In the genomic region with DNA sequence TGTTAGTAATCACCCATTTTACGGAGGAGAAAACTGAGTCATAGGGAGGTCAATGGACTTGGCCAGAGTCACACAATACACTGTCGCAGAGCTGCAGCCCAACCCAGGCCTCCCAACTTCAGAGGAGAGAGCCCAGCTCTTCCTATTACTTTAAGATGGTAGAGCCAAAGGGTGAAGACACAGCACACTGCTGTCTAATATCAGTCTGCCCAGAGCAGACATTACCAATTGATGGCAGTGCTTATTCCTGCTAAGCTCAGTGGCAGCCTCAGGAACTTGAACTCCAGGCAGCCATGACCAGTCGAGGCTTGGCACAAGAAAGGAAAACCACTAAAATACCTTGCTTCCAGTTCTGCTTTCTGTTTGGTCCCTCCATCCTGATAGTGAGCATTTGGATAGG, we compare ENCODE assay signal across 14 cellular contexts. TPM values are rescaled to one million over a fixed set of nuclear protein-coding genes. Genes with fewer than 3 reads are reported as not detected.
A peak's percentile ranks its signal among the peaks of the same experiment; 100 is the strongest.
DNase-seq lines count a peak whose midpoint lies in the region; ATAC-seq and TF ChIP-seq lines count a peak whose summit lies in the region.
"Had no signal": no experiment of that assay in that cellular context is flagged by ENCODE, and none has a peak within 500 bp of the region (broad histone marks: within the 10 kb centered on the region; RNA-seq: fewer than 3 reads in every experiment).

No MANE protein-coding gene starts in this region.

- H3K36me3 Mint-ChIP-seq in endothelial cell (ENCODE audit: low read depth, unreplicated experiment) = peaks cover 32% of the 10 kb centered on the region

- peaks cover 15% of the 10 kb centered on the region for H3K27me3 Mint-ChIP-seq in endothelial cell (ENCODE audit: unreplicated experiment)

- peak overlapping the region; percentile 76 for H3K4me3 Mint-ChIP-seq in endothelial cell (ENCODE audit: unreplicated experiment)
- H3K4me3 Mint-ChIP-seq: T-helper 1 cell treated with Interleukin-12 subunit alpha and Interleukin-12 subunit beta and Interleukin-4 antibody, amounts not matched to agents 30 μg/mL and 1 μg/mL, for 36 hours had no signal

- TF ChIP-seq CTCF in endothelial cell (IDR thresholded peaks at IDR 0.05; ENCODE audit: unreplicated experiment) = no peak

- peak overlapping the region; percentile 12 for H3K27ac Mint-ChIP-seq in endothelial cell (ENCODE audit: unreplicated experiment)
- H3K27ac Mint-ChIP-seq: T-helper 1 cell treated with Interleukin-12 subunit alpha and Interleukin-12 subunit beta and Interleukin-4 antibody, amounts not matched to agents 30 μg/mL and 1 μg/mL, for 36 hours had no signal

- H3K4me1 Mint-ChIP-seq in endothelial cell (ENCODE audit: unreplicated experiment) = peaks cover 9% of the 10 kb centered on the region

- DNase-seq in MV-4-11 (lab: John Stamatoyannopoulos, UW) (peak; percentile 44), endothelial cell (ENCODE audit: low spot score) (no peak)
- DNase-seq: AML-193, GOT3, NCI-H1092 treated with DMSO at 0.1 percent for 48 hours, NCI-H146, NCI-H2029 treated with DMSO at 0.1 percent for 48 hours, NCI-H2171, NCI-H526, PC-9, SJCRH30 had no signal

- no peak for ATAC-seq in activated CD4-positive, CD25-positive, alpha-beta regulatory T cell treated with anti-CD3 and anti-CD28 coated beads, Interleukin-2, amount 50 U/mL, for 24 hours
- no peak for ATAC-seq in HG03354 (IDR thresholded peaks at IDR 0.05; ENCODE audit: poor library complexity, severe bottlenecking, unreplicated experiment)

- no peaks in the 10 kb centered on the region for H3K9me3 Mint-ChIP-seq in endothelial cell (ENCODE audit: unreplicated experiment)
- H3K9me3 Mint-ChIP-seq: T-helper 1 cell treated with Interleukin-12 subunit alpha and Interleukin-12 subunit beta and Interleukin-4 antibody, amounts not matched to agents 30 μg/mL and 1 μg/mL, for 36 hours had no signal

RNA-seq across cellular contexts. Expression of gene TMEM150B, which starts 18.4 kb away (rescaled TPM):
- not detected for total RNA-seq in endothelial cell (ENCODE audit: unreplicated experiment)
- total RNA-seq: PC-9, SJCRH30 had no signal

RNA-seq across cellular contexts. Expression of gene BRSK1, which starts 22.9 kb away (rescaled TPM):
- total RNA-seq in endothelial cell (ENCODE audit: unreplicated experiment) = 14.1 TPM

RNA-seq across cellular contexts. Expression of gene HSPBP1, which starts 26.8 kb away (rescaled TPM):
- total RNA-seq in endothelial cell (ENCODE audit: unreplicated experiment) = 24.6 TPM

RNA-seq across cellular contexts. Expression of gene KMT5C, which starts 33.0 kb away (rescaled TPM):
- 18.4 TPM for total RNA-seq in endothelial cell (ENCODE audit: unreplicated experiment)

RNA-seq across cellular contexts. Expression of gene COX6B2, which starts 47.8 kb away (rescaled TPM):
- not detected for total RNA-seq in endothelial cell (ENCODE audit: unreplicated experiment)
